ENCODE assay signal across 13 cellular contexts in the genomic region with DNA sequence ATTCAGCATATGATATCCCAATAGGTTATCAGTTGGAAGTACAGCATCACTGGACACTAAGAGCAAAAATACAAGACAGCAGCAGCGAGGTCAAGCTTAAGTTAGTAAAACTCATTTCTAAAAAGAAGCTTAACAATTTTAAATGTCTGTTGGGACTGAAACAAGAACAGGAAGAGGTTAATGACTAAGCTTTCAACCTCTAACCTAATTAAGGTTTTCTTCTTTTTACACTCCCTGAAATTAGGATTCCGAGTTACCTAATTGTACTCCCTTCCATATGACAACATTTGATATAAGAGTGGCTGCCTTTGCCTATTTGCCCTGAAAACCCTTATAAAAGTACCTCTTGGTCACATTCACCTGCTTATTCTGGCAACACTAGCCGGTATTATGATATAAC. TPM values are rescaled to one million over a fixed set of nuclear protein-coding genes. Genes with fewer than 3 reads are reported as not detected.
DNase-seq lines count a peak whose midpoint lies in the region; ATAC-seq, FAIRE-seq and TF ChIP-seq lines count a peak whose summit lies in the region.
"Had no signal": no experiment of that assay in that cellular context is flagged by ENCODE, and none has a peak within 500 bp of the region (broad histone marks: within the 10 kb centered on the region; RNA-seq: fewer than 3 reads in every experiment).

No MANE protein-coding gene starts in this region.

- H3K9me1 ChIP-seq in keratinocyte (ENCODE audit: control insufficient read depth, extremely low read depth, insufficient read depth, low read length) = peaks cover 3% of the 10 kb centered on the region

- 18 to 39% (median 21%) methylated on average over 3 of the region's 3 CpGs for WGBS in ovary, 3 donors

- H3K9me2 ChIP-seq in GM23338 (ENCODE audit: insufficient read depth) = no peaks in the 10 kb centered on the region

- H3K36me3 ChIP-seq in GM23338 (ENCODE audit: insufficient read depth) (no peaks in the 10 kb centered on the region), keratinocyte (ENCODE audit: control insufficient read depth in 2 of 2, extremely low read depth in 1 of 2, insufficient read depth in 2 of 2, low read length in 2 of 2) (peaks cover 0 to 2% of the 10 kb centered on the region in 2 experiments), BE2C (peaks cover 4% of the 10 kb centered on the region; the same call in 1 of the 2 replicates), ovary (no peaks in the 10 kb centered on the region)

- H3K4me1 ChIP-seq in GM23338 (ENCODE audit: insufficient read depth) = peaks cover 39% of the 10 kb centered on the region
- peaks cover 45% of the 10 kb centered on the region for H3K4me1 ChIP-seq in keratinocyte (ENCODE audit: control insufficient read depth, extremely low read depth, insufficient read depth, low read length)
- peaks cover 25% of the 10 kb centered on the region for H3K4me1 ChIP-seq in BE2C
- peaks cover 9% of the 10 kb centered on the region for H3K4me1 ChIP-seq in ovary (ENCODE audit: insufficient read depth)

- CTCF ChIA-PET in CD4-positive, alpha-beta T cell (lab: Charles Lee) = interaction anchor here (0.9 to 1.7 kb wide), 2 partner anchors 18 to 36 kb away, joined by 3 to 7 read pairs; no protein-coding TSS in a partner anchor

- peaks cover 26% of the 10 kb centered on the region; the same call in 1 of the 2 replicates for H4K20me1 ChIP-seq in GM23338 (replicated peaks; ENCODE audit: insufficient read depth)
- no peaks in the 10 kb centered on the region for H4K20me1 ChIP-seq in keratinocyte (ENCODE audit: control insufficient read depth, extremely low read depth, insufficient read depth, low read length)

- no peak for DNase-seq in CD4-positive, alpha-beta T cell
- DNase-seq in GM23338 (ENCODE audit: low spot score) (no peak), keratinocyte (ENCODE audit: low read depth, low spot score) (no peak), BE2C (no peak), ovary (no peak), glomerular visceral epithelial cell (ENCODE audit: extremely low spot score) (no peak), NCI-H446 treated with DMSO at 0.1 percent for 48 hours (lab: John Stamatoyannopoulos, UW) (no peak)
- DNase-seq: activated effector memory CD4-positive, alpha-beta T cell treated with anti-CD3 and anti-CD28 coated beads, Interleukin-2, amount 50 U/mL, for 16 hours; DMS 273 treated with DMSO at 0.1 percent for 48 hours; NCI-H2107; stimulated activated CD4-positive, alpha-beta T cell treated with anti-CD3 and anti-CD28 coated beads, Interleukin-4, amount 100 ng/mL, for 4 hours had no signal

- intact Hi-C loops in CD4-positive, alpha-beta T cell (cut with DNase I, micrococcal nuclease) = no loop called here
- intact Hi-C loops in ovary (cut with DNase I) = no loop called here

- TF ChIP-seq POLR2A in ovary (IDR thresholded peaks at IDR 0.05) = no peak

- peak overlapping the region; percentile 25 for H3K9ac ChIP-seq in keratinocyte (ENCODE audit: control insufficient read depth, extremely low read depth, insufficient read depth, low read length)

- no peaks in the 10 kb centered on the region for H3K27me3 ChIP-seq in CD4-positive, alpha-beta T cell (ENCODE audit: control insufficient read depth, insufficient read depth, low read length)
- H3K27me3 ChIP-seq in GM23338 (ENCODE audit: insufficient read depth) (no peaks in the 10 kb centered on the region), keratinocyte (ENCODE audit: control insufficient read depth, extremely low read depth, insufficient read depth, low read length) (no peaks in the 10 kb centered on the region), BE2C (no peaks in the 10 kb centered on the region), ovary (no peaks in the 10 kb centered on the region)

- H3F3A ChIP-seq in GM23338 (replicated peaks; ENCODE audit: low read depth) = no peaks in the 10 kb centered on the region

- dilution Hi-C loops in keratinocyte (cut with MboI; ENCODE audit: extremely low pct_ligation_motif_present, low sequenced_read_pairs) = no loop called here

- H3K36me3 Mint-ChIP-seq in CD4-positive, alpha-beta T cell (ENCODE audit: low read depth) = peaks cover 53% of the 10 kb centered on the region
- H3K36me3 Mint-ChIP-seq in GM23338 (ENCODE audit: low read depth) = peaks cover 13% of the 10 kb centered on the region; the same call in 2 of the 3 replicates

- no peaks in the 10 kb centered on the region for H3K9me3 Mint-ChIP-seq in CD4-positive, alpha-beta T cell
- H3K9me3 Mint-ChIP-seq in GM23338 = no peaks in the 10 kb centered on the region

- no peak for ATAC-seq in CD4-positive, alpha-beta T cell (ENCODE audit: poor library complexity)
- no peak for ATAC-seq in GM23338

- POLR2A ChIA-PET in CD4-positive, alpha-beta T cell (lab: Charles Lee) = interaction anchor here (0.7 to 1.3 kb wide), 2 partner anchors 10 to 16 kb away, joined by 3 to 4 read pairs; no protein-coding TSS in a partner anchor

- H3K4me1 Mint-ChIP-seq in CD4-positive, alpha-beta T cell (ENCODE audit: low read depth) = peaks cover 70% of the 10 kb centered on the region
- peaks cover 49% of the 10 kb centered on the region for H3K4me1 Mint-ChIP-seq in GM23338

- H3K4me3 Mint-ChIP-seq in CD4-positive, alpha-beta T cell = peak overlapping the region; percentile 30
- peak overlapping the region; percentile 27 for H3K4me3 Mint-ChIP-seq in GM23338

- no peak for TF ChIP-seq CTCF in CD4-positive, alpha-beta T cell (IDR thresholded peaks at IDR 0.05)
- TF ChIP-seq CTCF in GM23338 (conservative IDR thresholded peaks at IDR 0.05; ENCODE audit: low read depth in 2 of 2) = no peak
- no peak for TF ChIP-seq CTCF in WI38 (IDR thresholded peaks at IDR 0.05; ENCODE audit: low read depth, low read length)
- TF ChIP-seq CTCF in keratinocyte (optimal IDR thresholded peaks at IDR 0.05 in 1 of 3, IDR thresholded peaks at IDR 0.05 in 1 of 3, conservative IDR thresholded peaks at IDR 0.05 in 1 of 3; ENCODE audit: extremely low read depth in 1 of 3, insufficient read depth in 2 of 3, low read length in 3 of 3) = no peak
- TF ChIP-seq CTCF in BE2C (IDR thresholded peaks at IDR 0.05; ENCODE audit: low read depth, low read length) = no peak
- no peak for TF ChIP-seq CTCF in ovary (IDR thresholded peaks at IDR 0.05)

- H3K4me2 ChIP-seq in GM23338 (peak overlapping the region; percentile 42), keratinocyte (ENCODE audit: control insufficient read depth, extremely low read depth, insufficient read depth, low read depth, low read length) (peak overlapping the region; percentile 64)

- H3K79me2 ChIP-seq in GM23338 (replicated peaks; ENCODE audit: insufficient read depth) (peaks cover 93% of the 10 kb centered on the region), keratinocyte (ENCODE audit: control insufficient read depth, insufficient read depth, low read length) (peaks cover 59% of the 10 kb centered on the region)

- no peaks in the 10 kb centered on the region for H3K27me3 Mint-ChIP-seq in CD4-positive, alpha-beta T cell
- peaks cover 12% of the 10 kb centered on the region for H3K27me3 Mint-ChIP-seq in GM23338 (ENCODE audit: insufficient read depth, low read depth, poor library complexity)

- TF ChIP-seq EP300 in ovary (IDR thresholded peaks at IDR 0.05) = no peak

- no peak for FAIRE-seq in keratinocyte (lab: Jason Lieb, UNC)

- peak overlapping the region; percentile 32 for H3K27ac Mint-ChIP-seq in CD4-positive, alpha-beta T cell
- peak overlapping the region; percentile 84 for H3K27ac Mint-ChIP-seq in GM23338

- H3K9me3 ChIP-seq in CD4-positive, alpha-beta T cell (ENCODE audit: control insufficient read depth, low read length) = no peaks in the 10 kb centered on the region
- H3K9me3 ChIP-seq in keratinocyte (ENCODE audit: control insufficient read depth, low read depth, low read length) (no peaks in the 10 kb centered on the region), BE2C (no peaks in the 10 kb centered on the region), ovary (no peaks in the 10 kb centered on the region)

- H2AFZ ChIP-seq in GM23338 (no peak overlapping the region), keratinocyte (ENCODE audit: control insufficient read depth, low read length) (no peak overlapping the region)

- H3K4me3 ChIP-seq in GM23338 (peak overlapping the region; percentile 10; the same call in 1 of the 2 replicates), WI38 (ENCODE audit: low read depth, low read length) (peak overlapping the region; percentile 19; the same call in 1 of the 2 replicates), keratinocyte (ENCODE audit: control insufficient read depth in 2 of 3, extremely low read depth in 1 of 3, insufficient read depth in 2 of 3, low read depth in 1 of 3, low read length in 3 of 3) (no peak overlapping the region), BE2C (ENCODE audit: low read depth, low read length) (no peak overlapping the region), ovary (no peak overlapping the region)

- no peak overlapping the region for H3K27ac ChIP-seq in CD4-positive, alpha-beta T cell (ENCODE audit: low read depth, low read length)
- H3K27ac ChIP-seq in GM23338 (ENCODE audit: low read depth) = peak overlapping the region; percentile 85
- H3K27ac ChIP-seq in keratinocyte (ENCODE audit: control insufficient read depth, insufficient read depth, low read length) = peak overlapping the region; percentile 53
- H3K27ac ChIP-seq in ovary = no peak overlapping the region

RNA-seq across cellular contexts. Expression of a gene that starts 34.3 kb away (rescaled TPM):
- total RNA-seq in CD4-positive, alpha-beta T cell = not detected
- total RNA-seq in GM23338 (2014; rRNA removed; shearing (Covaris generic)) = not detected in 2 replicates
- polyA plus RNA-seq in GM23338 (2016; fragmentation: Nextera tagmentation; extraction: Ambion mirVana) (not detected in 2 replicates), keratinocyte (not detected in 3 replicates), ovary (not detected)
- not detected for polyA plus RNA-seq in keratinocyte (2011; ENCODE audit: low read depth)
- not detected in 2 replicates for polyA plus RNA-seq in keratinocyte (2011; cell fraction: cytosol; rRNA removed)
- polyA plus RNA-seq in keratinocyte (2011; cell fraction: nucleus; rRNA removed) = not detected in 2 replicates
- not detected in 2 replicates for polyA plus RNA-seq in keratinocyte (2012; ENCODE audit: low replicate concordance)
- polyA minus RNA-seq in keratinocyte = not detected in 3 replicates
- polyA minus RNA-seq in keratinocyte (2011; cell fraction: cytosol; rRNA and poly(A)+ RNA removed) = not detected
- not detected in 2 replicates for polyA minus RNA-seq in keratinocyte (2011; cell fraction: nucleus; rRNA and poly(A)+ RNA removed)
- polyA plus RNA-seq in BE2C (2012; ENCODE audit: insufficient read depth, insufficient read length, low read depth) = not detected
- under 1 TPM in 1 of 7 donors, not detected in 6; 0.25 TPM for total RNA-seq in ovary
- polyA plus RNA-seq: urinary bladder had no signal

RNA-seq across cellular contexts. Expression of a gene that starts 34.5 kb away (rescaled TPM):
- 10 to 100 TPM; 83.0 to 86.2 TPM for total RNA-seq in CD4-positive, alpha-beta T cell
- total RNA-seq in GM23338 (2014; rRNA removed; shearing (Covaris generic)) = 11.9 and 15.0 TPM in 2 replicates
- polyA plus RNA-seq in GM23338 (2016; fragmentation: Nextera tagmentation; extraction: Ambion mirVana) (25.5 and 26.1 TPM in 2 replicates), keratinocyte (16.4 to 18.4 TPM (median 16.7 TPM) in 3 replicates), ovary (10 to 100 TPM; 22.0 to 54.2 TPM)
- polyA plus RNA-seq in keratinocyte (2011; ENCODE audit: low read depth) = 13.1 TPM
- polyA plus RNA-seq in keratinocyte (2011; cell fraction: cytosol; rRNA removed) = 10.6 and 10.7 TPM in 2 replicates
- polyA plus RNA-seq in keratinocyte (2011; cell fraction: nucleus; rRNA removed) = 33.8 and 38.4 TPM in 2 replicates
- 18.5 and 26.9 TPM in 2 replicates for polyA plus RNA-seq in keratinocyte (2012; ENCODE audit: low replicate concordance)
- polyA minus RNA-seq in keratinocyte = 22.2 to 30.7 TPM (median 30.0 TPM) in 3 replicates
- polyA minus RNA-seq in keratinocyte (2011; cell fraction: cytosol; rRNA and poly(A)+ RNA removed) = 11.7 TPM
- polyA minus RNA-seq in keratinocyte (2011; cell fraction: nucleus; rRNA and poly(A)+ RNA removed) = 22.8 and 23.1 TPM in 2 replicates
- polyA plus RNA-seq in BE2C (2012; ENCODE audit: insufficient read depth, insufficient read length, low read depth) = 116 TPM
- 10 to 100 TPM; 25.0 to 59.1 (median 48.4) TPM for total RNA-seq in ovary

Comparison
In these comparisons a context has a peak if more than half of its experiments do, and no peak if none do; other contexts are left out.
1. H3K27ac ChIP-seq: peak in GM23338 (single experiment) and keratinocyte (single experiment); none in CD4-positive, alpha-beta T cell (single experiment) and ovary (0 of 2).
2. H3K4me3 ChIP-seq: peak in GM23338 (single experiment) and WI38 (single experiment); none in keratinocyte (0 of 3), BE2C (single experiment) and ovary (single experiment).